13 cellular contexts compared by ENCODE assay signal in genomic region chr4:102717448-102718092, GRCh38. TPM values are rescaled to one million over a fixed set of nuclear protein-coding genes. Genes with fewer than 3 reads are reported as not detected.
DNase-seq lines count a peak whose midpoint lies in the region; ATAC-seq and TF ChIP-seq lines count a peak whose summit lies in the region.
"Had no signal": no experiment of that assay in that cellular context is flagged by ENCODE, and none has a peak within 500 bp of the region (broad histone marks: within the 10 kb centered on the region; RNA-seq: fewer than 3 reads in every experiment).

No MANE protein-coding gene starts in this region.

- H3K9me3 Mint-ChIP-seq in progenitor cell of endocrine pancreas (ENCODE audit: low read depth) = peaks cover 6% of the 10 kb centered on the region

- no peak overlapping the region for H3K4me3 Mint-ChIP-seq in progenitor cell of endocrine pancreas (ENCODE audit: low read depth)

- peak; percentile 87 for DNase-seq in epithelial cell of proximal tubule (ENCODE audit: low read depth)
- no peak for DNase-seq in progenitor cell of endocrine pancreas (ENCODE audit: low spot score, unreplicated experiment)
- DNase-seq in central memory CD4-positive, alpha-beta T cell = no peak
- no peak for DNase-seq in GM13976 (ENCODE audit: low spot score)
- no peak for DNase-seq in SW 1271 (lab: John Stamatoyannopoulos, UW)
- DNase-seq: activated CD8-positive, alpha-beta memory T cell treated with anti-CD3 and anti-CD28 coated beads for 24 hours; C1 segment of cervical spinal cord; nucleus accumbens; T-helper 9 cell had no signal

- H3K36me3 Mint-ChIP-seq in progenitor cell of endocrine pancreas (ENCODE audit: insufficient read depth) = peaks cover 22% of the 10 kb centered on the region

- ATAC-seq in GM18498 (IDR thresholded peaks at IDR 0.05; ENCODE audit: unreplicated experiment) (peak; percentile 44), HG03432 (IDR thresholded peaks at IDR 0.05; ENCODE audit: unreplicated experiment) (peak; percentile 59), HG02852 (IDR thresholded peaks at IDR 0.05; ENCODE audit: unreplicated experiment) (no peak)

- TF ChIP-seq CTCF in epithelial cell of proximal tubule (conservative IDR thresholded peaks at IDR 0.05; ENCODE audit: low read depth, low read length) (no peak), progenitor cell of endocrine pancreas (IDR thresholded peaks at IDR 0.05; ENCODE audit: unreplicated experiment) (no peak), GM13976 (IDR thresholded peaks at IDR 0.05; ENCODE audit: borderline replicate concordance, control extremely low read depth, extremely low read depth, insufficient read depth, missing control alignments) (no peak)

- H3K4me3 ChIP-seq in epithelial cell of proximal tubule (ENCODE audit: low read depth, low read length) = no peak overlapping the region
- H3K4me3 ChIP-seq: HAP-1 had no signal

- in situ Hi-C loops in GM13976 (cut with MboI; ENCODE audit: low sequenced_read_pairs, unreplicated experiment) = no loop called here

- no peaks in the 10 kb centered on the region for H3K27me3 Mint-ChIP-seq in progenitor cell of endocrine pancreas

- H3K4me1 Mint-ChIP-seq in progenitor cell of endocrine pancreas (ENCODE audit: low read depth) = peaks cover 16% of the 10 kb centered on the region

- peak overlapping the region; percentile 7 for H3K27ac Mint-ChIP-seq in progenitor cell of endocrine pancreas

RNA-seq across cellular contexts. Expression of gene MANBA, which starts 43.2 kb away (rescaled TPM):
- 8.1 and 9.1 TPM in 2 replicates for total RNA-seq in epithelial cell of proximal tubule
- total RNA-seq in progenitor cell of endocrine pancreas = 48.9 and 49.7 TPM in 2 replicates
